ENCODE assay signal across 17 cellular contexts in the genomic region with DNA sequence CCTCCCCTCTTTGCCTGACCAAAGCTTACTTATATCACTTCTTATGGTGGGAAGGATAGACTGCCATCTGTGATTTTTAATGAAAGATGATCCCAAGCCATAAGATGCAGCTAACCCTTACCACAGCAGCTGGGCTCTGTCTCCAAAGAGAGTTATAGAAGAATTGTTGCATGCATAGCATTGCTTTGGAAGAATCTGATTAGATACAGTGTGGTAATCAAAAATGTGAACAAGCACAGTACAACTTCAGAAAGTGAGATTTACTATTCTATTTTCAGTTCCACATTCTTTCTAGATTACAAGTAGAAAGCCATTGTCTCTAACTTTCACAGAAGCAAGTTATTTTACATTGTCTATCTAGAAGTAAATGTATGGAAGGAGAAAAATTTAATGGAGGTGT.
DNase-seq lines count a peak whose midpoint lies in the region; ATAC-seq and TF ChIP-seq lines count a peak whose summit lies in the region.
"Had no signal": no experiment of that assay in that cellular context is flagged by ENCODE, and none has a peak within 500 bp of the region (broad histone marks: within the 10 kb centered on the region; RNA-seq: fewer than 3 reads in every experiment).

No MANE protein-coding gene starts in this region.

- H3K36me3 ChIP-seq in OCI-LY3 (replicated peaks; ENCODE audit: low read depth, low read length), result no peaks in the 10 kb centered on the region
- H3K36me3 ChIP-seq: ovary, upper lobe of left lung had no signal

- no peaks in the 10 kb centered on the region for H3K79me2 ChIP-seq in OCI-LY3 (ENCODE audit: low read length)

- DNase-seq in EL (peak; percentile 38), ureter (ENCODE audit: low spot score) (no peak), NOMO-1 treated with dmso at 0.1 percent for 144 hours (lab: John Stamatoyannopoulos, UW; ENCODE audit: unreplicated experiment) (no peak), posterior cingulate gyrus (no peak)
- DNase-seq in activated CD4-positive, alpha-beta T cell treated with anti-CD3 and anti-CD28 coated beads for 1 hour, result no peak
- DNase-seq: ACHN; activated CD4-positive, alpha-beta T cell treated with anti-CD3 and anti-CD28 coated beads for 4 hours; activated T-cell treated with anti-CD3 and anti-CD28 coated beads, Interleukin-2, amount 50 U/mL, for 4 hours; mesendoderm; NCI-H2227 treated with DMSO at 0.1 percent for 48 hours; ovary; stimulated activated CD4-positive, alpha-beta T cell treated with anti-CD3 and anti-CD28 coated beads, Interleukin-15, amount 100 ng/mL, for 24 hours; T-cell; upper lobe of left lung had no signal

- no peak overlapping the region for H3K9ac ChIP-seq in OCI-LY3 (ENCODE audit: low read length)

- 0 out of 2 replicates have a peak, but pooled peaks cover 3% of the 10 kb centered on the region for H3K9me3 ChIP-seq in OCI-LY3 (ENCODE audit: insufficient read depth, low read length)
- H3K9me3 ChIP-seq: ovary, upper lobe of left lung had no signal

- intact Hi-C loops in posterior cingulate gyrus (cut with DNase I), result no loop called here

- H2AFZ ChIP-seq in OCI-LY3 (ENCODE audit: low read depth, low read length), result no peak overlapping the region

- ATAC-seq in GM19395 (IDR thresholded peaks at IDR 0.05; ENCODE audit: unreplicated experiment) (peak; percentile 81), HG02973 (IDR thresholded peaks at IDR 0.05; ENCODE audit: unreplicated experiment) (peak; percentile 74)
- ATAC-seq: activated T-cell treated with anti-CD3 and anti-CD28 coated beads, Interleukin-2, amount 50 U/mL, for 4 hours; T-cell had no signal

- TF ChIP-seq CTCF in OCI-LY3 (IDR thresholded peaks at IDR 0.05; ENCODE audit: low read depth, low read length), result no peak

- no peaks in the 10 kb centered on the region for H4K20me1 ChIP-seq in OCI-LY3 (ENCODE audit: insufficient read depth, low read length)

- peaks cover 17% of the 10 kb centered on the region for H3K4me1 ChIP-seq in OCI-LY3 (ENCODE audit: low read length)
- H3K4me1 ChIP-seq: upper lobe of left lung had no signal

- no peak overlapping the region for H3K27ac ChIP-seq in OCI-LY3 (ENCODE audit: low read length)
- H3K27ac ChIP-seq: ovary, upper lobe of left lung had no signal

- H3K27me3 ChIP-seq in OCI-LY3 (ENCODE audit: low read depth, low read length), result no peaks in the 10 kb centered on the region
- H3K27me3 ChIP-seq: ovary, upper lobe of left lung had no signal

- peak overlapping the region; percentile 10; the same call in 1 of the 2 replicates for H3K4me2 ChIP-seq in OCI-LY3 (ENCODE audit: low read length)

- H3K4me3 ChIP-seq in OCI-LY3 (ENCODE audit: low read length), result no peak overlapping the region
- H3K4me3 ChIP-seq: ovary, upper lobe of left lung had no signal
